Comparison of ENCODE assay signal across 14 cellular contexts in the genomic region with DNA sequence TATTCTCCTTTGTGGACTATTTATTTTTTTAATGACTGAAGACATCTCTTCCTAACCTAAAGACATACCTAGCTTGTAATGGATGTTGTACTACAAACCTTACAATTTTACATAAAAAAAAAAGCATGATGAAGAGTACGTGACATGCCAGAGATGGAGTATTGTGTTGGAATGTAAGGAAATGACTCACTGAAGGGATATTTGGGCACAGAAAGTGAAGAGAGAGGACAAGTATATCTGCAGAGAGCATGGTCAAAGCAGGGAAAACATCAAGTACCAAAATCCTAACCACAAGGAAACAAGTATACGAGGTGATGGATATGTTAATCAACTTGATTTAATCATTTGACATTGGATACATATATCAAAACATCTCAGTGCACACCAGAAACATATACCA.
"Had no signal": no experiment of that assay in that cellular context is flagged by ENCODE, and none has a peak within 500 bp of the region (broad histone marks: within the 10 kb centered on the region; RNA-seq: fewer than 3 reads in every experiment).

No MANE protein-coding gene starts in this region.

- DNase-seq: activated CD4-positive, alpha-beta T cell treated with anti-CD3 and anti-CD28 coated beads for 1 hour; activated CD4-positive, alpha-beta T cell treated with anti-CD3 and anti-CD28 coated beads, Interleukin-2, amount 50 U/mL, for 4 hours; activated naive CD4-positive, alpha-beta T cell treated with Interleukin-2 at 50 U/mL for 16 hours; activated naive CD8-positive, alpha-beta T cell treated with anti-CD3 and anti-CD28 coated beads, Interleukin-2, amount 50 U/mL, for 24 hours; central memory CD4-positive, alpha-beta T cell; effector CD4-positive, alpha-beta T cell; islet precursor cell; naive thymus-derived CD8-positive, alpha-beta T cell; posterior cingulate gyrus; stimulated activated CD4-positive, alpha-beta T cell treated with anti-CD3 and anti-CD28 coated beads, Interleukin-2, amount 100 ng/mL, for 48 hours; T-helper 1 cell; thyroid gland had no signal

- H3K4me3 ChIP-seq: ascending aorta, coronary artery, thyroid gland had no signal
